31 cellular contexts compared by ENCODE assay signal in genomic region chr3:107699682-107700081, GRCh38.
DNase-seq lines count a peak whose midpoint lies in the region; ATAC-seq and TF ChIP-seq lines count a peak whose summit lies in the region.
"Had no signal": no experiment of that assay in that cellular context is flagged by ENCODE, and none has a peak within 500 bp of the region (broad histone marks: within the 10 kb centered on the region; RNA-seq: fewer than 3 reads in every experiment).

No MANE protein-coding gene starts in this region.

- no TSS peak for BruUV-seq in MCF 10A (replicated peaks; lab: Mats Ljungman, UMichigan)

- H3K27me3 ChIP-seq in breast epithelium (no peaks in the 10 kb centered on the region), right cardiac atrium (ENCODE audit: control insufficient read depth, insufficient read depth) (no peaks in the 10 kb centered on the region)
- H3K27me3 ChIP-seq: heart left ventricle, right lobe of liver, suprapubic skin had no signal

- no peak for TF ChIP-seq POLR2A in breast epithelium (IDR thresholded peaks at IDR 0.05)

- no peak overlapping the region for H3K4me3 Mint-ChIP-seq in MCF 10A (ENCODE audit: unreplicated experiment)
- H3K4me3 Mint-ChIP-seq: activated naive CD4-positive, alpha-beta T cell treated with anti-CD3 and anti-CD28 coated beads, Interleukin-2, amount 10 ng/mL, durations not matched to agents 7 days and 5 days; activated T-helper 1 cell treated with anti-CD3 and anti-CD28 coated beads, Interleukin-12 subunit alpha, Interleukin-12 subunit beta, Interleukin-2, Interleukin-4 antibody, amounts not matched to agents 30 ng/mL and 10 ng/mL and 1 ng/mL, durations not matched to agents 14 hours and 24 hours and 36 hours; central memory CD8-positive, alpha-beta T cell; neural crest cell; stimulated activated memory B cell treated with anti-CD40 and anti-IgM and Interleukin-4, amounts not matched to agents 10 μg/mL and 1 μg/mL and 100 μg/mL, for 72 hours; T-helper 1 cell treated with Interleukin-12 subunit alpha and Interleukin-12 subunit beta and Interleukin-4 antibody, amounts not matched to agents 30 μg/mL and 1 μg/mL, for 36 hours had no signal

- no peaks in the 10 kb centered on the region for H3K9me3 ChIP-seq in breast epithelium
- no peaks in the 10 kb centered on the region for H3K9me3 ChIP-seq in right cardiac atrium (ENCODE audit: control insufficient read depth, low read length)
- H3K9me3 ChIP-seq: heart left ventricle, right lobe of liver, suprapubic skin had no signal

- ATAC-seq in GM21367 (IDR thresholded peaks at IDR 0.05; ENCODE audit: unreplicated experiment) (no peak), right cardiac atrium (no peak), HG03025 (IDR thresholded peaks at IDR 0.05; ENCODE audit: low FRiP score, unreplicated experiment) (no peak)
- ATAC-seq: GM12878; heart left ventricle; right lobe of liver; stimulated activated memory B cell treated with anti-CD40 and anti-IgM and Interleukin-4, amounts not matched to agents 10 μg/mL and 1 μg/mL and 100 μg/mL, for 72 hours had no signal

- H3K4me1 Mint-ChIP-seq in MCF 10A (ENCODE audit: insufficient read depth, unreplicated experiment): peaks cover 25% of the 10 kb centered on the region

- 75% methylated on average over 2 of the region's 2 CpGs for WGBS in right cardiac atrium

- no peak overlapping the region for H3K27ac ChIP-seq in breast epithelium
- H3K27ac ChIP-seq in right cardiac atrium (ENCODE audit: low read length): no peak overlapping the region
- H3K27ac ChIP-seq: heart left ventricle, right lobe of liver, suprapubic skin had no signal

- DNase-seq in MCF 10A (ENCODE audit: unreplicated experiment) (peak; percentile 59), breast epithelium (ENCODE audit: low spot score in 2 of 2) (no peak), astrocyte of the spinal cord (ENCODE audit: low read depth, low spot score) (peak; percentile 37), fibroblast of villous mesenchyme (ENCODE audit: low read depth) (peak; percentile 25), right cardiac atrium (no peak), activated gamma-delta T cell treated with Interleukin-2 at 50 U/mL for 16 hours (no peak)
- DNase-seq: 8988T; activated CD4-positive, alpha-beta T cell treated with anti-CD3 and anti-CD28 coated beads, Interleukin-2, amount 50 U/mL, for 48 hours; activated CD8-positive, alpha-beta memory T cell treated with anti-CD3 and anti-CD28 coated beads, Interleukin-2, amount 50 U/mL, for 4 hours; activated naive CD4-positive, alpha-beta T cell treated with anti-CD3 and anti-CD28 coated beads, Interleukin-2, amount 10 ng/mL, durations not matched to agents 7 days and 5 days; amygdala; DND-41; heart left ventricle; KG1; left cardiac atrium; NCI-H1417 treated with DMSO at 0.1 percent for 48 hours; NCI-H2081 treated with DMSO at 0.1 percent for 48 hours; NCI-H345; NCI-H774; right lobe of liver; RPMI8226; stimulated activated CD4-positive, alpha-beta T cell treated with anti-CD3 and anti-CD28 coated beads, Interleukin-4, amount 100 ng/mL, for 4 hours had no signal

- no peaks in the 10 kb centered on the region for H3K27me3 Mint-ChIP-seq in MCF 10A (ENCODE audit: insufficient read depth, unreplicated experiment)
- H3K27me3 Mint-ChIP-seq: activated naive CD4-positive, alpha-beta T cell treated with anti-CD3 and anti-CD28 coated beads, Interleukin-2, amount 10 ng/mL, durations not matched to agents 7 days and 5 days; central memory CD8-positive, alpha-beta T cell; stimulated activated memory B cell treated with anti-CD40 and anti-IgM and Interleukin-4, amounts not matched to agents 10 μg/mL and 1 μg/mL and 100 μg/mL, for 72 hours had no signal

- H3K4me1 ChIP-seq in breast epithelium (no peaks in the 10 kb centered on the region), right cardiac atrium (ENCODE audit: control insufficient read depth, insufficient read depth, low read length) (peaks cover 1% of the 10 kb centered on the region)
- H3K4me1 ChIP-seq: right lobe of liver, suprapubic skin had no signal

- POLR2A ChIA-PET in MCF 10A (lab: Yijun Ruan, JAX): interaction anchor here (0.7 to 1.6 kb wide), 3 partner anchors 10 to 39 kb away, joined by 3 to 9 read pairs (median 4); no protein-coding TSS in a partner anchor

- peak overlapping the region; percentile 2 for H3K27ac Mint-ChIP-seq in MCF 10A (ENCODE audit: low read depth, unreplicated experiment)
- H3K27ac Mint-ChIP-seq: activated naive CD4-positive, alpha-beta T cell treated with anti-CD3 and anti-CD28 coated beads, Interleukin-2, amount 10 ng/mL, durations not matched to agents 7 days and 5 days; activated T-helper 1 cell treated with anti-CD3 and anti-CD28 coated beads, Interleukin-12 subunit alpha, Interleukin-12 subunit beta, Interleukin-2, Interleukin-4 antibody, amounts not matched to agents 30 ng/mL and 10 ng/mL and 1 ng/mL, durations not matched to agents 14 hours and 24 hours and 36 hours; stimulated activated memory B cell treated with anti-CD40 and anti-IgM and Interleukin-4, amounts not matched to agents 10 μg/mL and 1 μg/mL and 100 μg/mL, for 72 hours; T-helper 1 cell treated with Interleukin-12 subunit alpha and Interleukin-12 subunit beta and Interleukin-4 antibody, amounts not matched to agents 30 μg/mL and 1 μg/mL, for 36 hours had no signal

- in situ Hi-C loops in astrocyte of the spinal cord (cut with HindIII; ENCODE audit: low sequenced_read_pairs): no loop called here

- H3K36me3 ChIP-seq in breast epithelium: no peaks in the 10 kb centered on the region
- H3K36me3 ChIP-seq: heart left ventricle, right lobe of liver, suprapubic skin had no signal

- H3K36me3 Mint-ChIP-seq in MCF 10A (ENCODE audit: insufficient read depth, unreplicated experiment): peaks cover 13% of the 10 kb centered on the region
- H3K36me3 Mint-ChIP-seq: activated naive CD4-positive, alpha-beta T cell treated with anti-CD3 and anti-CD28 coated beads, Interleukin-2, amount 10 ng/mL, durations not matched to agents 7 days and 5 days had no signal

- TF ChIP-seq CTCF in MCF 10A (IDR thresholded peaks at IDR 0.05; ENCODE audit: unreplicated experiment) (no peak), breast epithelium (IDR thresholded peaks at IDR 0.05) (no peak), astrocyte of the spinal cord (IDR thresholded peaks at IDR 0.05; ENCODE audit: low read depth, low read length) (no peak), fibroblast of villous mesenchyme (IDR thresholded peaks at IDR 0.05; ENCODE audit: insufficient read depth, low read depth, low read length) (no peak)

- intact Hi-C loops in MCF 10A (cut with micrococcal nuclease): no loop called here
- intact Hi-C loops in breast epithelium (cut with DNase I; ENCODE audit: low total_unique reads): no loop called here
- intact Hi-C loops in right cardiac atrium (cut with DNase I): no loop called here

- H3K4me3 ChIP-seq in breast epithelium (no peak overlapping the region), astrocyte of the spinal cord (ENCODE audit: low read depth, low read length) (no peak overlapping the region), fibroblast of villous mesenchyme (ENCODE audit: low read depth, low read length) (no peak overlapping the region), right cardiac atrium (ENCODE audit: low read length) (no peak overlapping the region)
- H3K4me3 ChIP-seq: GM12878, heart left ventricle, right lobe of liver, suprapubic skin had no signal

- CTCF ChIA-PET in MCF 10A (lab: Yijun Ruan, JAX): interaction anchor here (0.6 to 1.8 kb wide), 4 partner anchors 9 to 38 kb away, joined by 3 to 15 read pairs (median 9); no protein-coding TSS in a partner anchor

- no peaks in the 10 kb centered on the region for H3K9me3 Mint-ChIP-seq in MCF 10A (ENCODE audit: unreplicated experiment)
- H3K9me3 Mint-ChIP-seq: activated naive CD4-positive, alpha-beta T cell treated with anti-CD3 and anti-CD28 coated beads, Interleukin-2, amount 10 ng/mL, durations not matched to agents 7 days and 5 days; activated T-helper 1 cell treated with anti-CD3 and anti-CD28 coated beads, Interleukin-12 subunit alpha, Interleukin-12 subunit beta, Interleukin-2, Interleukin-4 antibody, amounts not matched to agents 30 ng/mL and 10 ng/mL and 1 ng/mL, durations not matched to agents 14 hours and 24 hours and 36 hours; central memory CD8-positive, alpha-beta T cell; neural crest cell; stimulated activated memory B cell treated with anti-CD40 and anti-IgM and Interleukin-4, amounts not matched to agents 10 μg/mL and 1 μg/mL and 100 μg/mL, for 72 hours; T-helper 1 cell treated with Interleukin-12 subunit alpha and Interleukin-12 subunit beta and Interleukin-4 antibody, amounts not matched to agents 30 μg/mL and 1 μg/mL, for 36 hours had no signal

Comparison
In these comparisons a context has a peak if more than half of its experiments do, and no peak if none do; other contexts are left out.
1. DNase-seq: peak in MCF 10A (single experiment), astrocyte of the spinal cord (single experiment) and fibroblast of villous mesenchyme (single experiment); none in breast epithelium (0 of 2), right cardiac atrium (0 of 3) and activated gamma-delta T cell treated with Interleukin-2 at 50 U/mL for 16 hours (single experiment).